In the genomic region with DNA sequence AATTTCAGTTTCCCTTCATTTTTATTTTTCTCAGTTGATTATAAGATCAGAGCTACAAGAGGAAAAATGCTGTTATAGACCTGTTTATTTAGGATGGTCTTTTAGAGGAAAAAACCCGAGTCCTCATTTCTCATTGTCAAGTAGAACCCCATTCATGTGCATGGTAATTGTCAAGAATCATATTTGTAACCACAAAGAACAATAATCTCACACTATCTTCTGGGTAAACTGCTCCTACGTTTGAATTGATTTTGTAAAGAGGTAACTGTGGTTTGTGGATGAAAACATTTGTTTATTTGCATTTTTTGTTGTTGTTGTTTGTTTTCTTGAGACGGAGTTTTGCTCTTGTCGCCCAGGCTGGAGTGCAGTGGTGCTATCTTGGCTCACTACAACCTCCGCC, we compare ENCODE assay signal across 22 cellular contexts. TPM values are rescaled to one million over a fixed set of nuclear protein-coding genes. Genes with fewer than 3 reads are reported as not detected.
DNase-seq lines count a peak whose midpoint lies in the region; ATAC-seq and TF ChIP-seq lines count a peak whose summit lies in the region.
"Had no signal": no experiment of that assay in that cellular context is flagged by ENCODE, and none has a peak within 500 bp of the region (broad histone marks: within the 10 kb centered on the region; RNA-seq: fewer than 3 reads in every experiment).

No MANE protein-coding gene starts in this region.

- no peak overlapping the region for H2AFZ ChIP-seq in Karpas-422 (ENCODE audit: low read length)

- H3K9me3 ChIP-seq in Karpas-422 (ENCODE audit: low read length) = no peaks in the 10 kb centered on the region
- H3K9me3 ChIP-seq: BLaER1 had no signal

- no peak overlapping the region for H3K4me3 ChIP-seq in Karpas-422 (ENCODE audit: low read length)
- H3K4me3 ChIP-seq: BLaER1, SK-N-MC had no signal

- H3K27ac Mint-ChIP-seq in activated T-cell treated with anti-CD3 and anti-CD28 coated beads, Interleukin-2, amount 50 U/mL, for 72 hours = peak overlapping the region; percentile 90
- H3K27ac Mint-ChIP-seq in T-helper 1 cell treated with Interleukin-12 subunit alpha and Interleukin-12 subunit beta and Interleukin-4 antibody, amounts not matched to agents 30 μg/mL and 1 μg/mL, for 36 hours = peak overlapping the region; percentile 76
- H3K27ac Mint-ChIP-seq in effector memory CD8-positive, alpha-beta T cell = peak overlapping the region in 1 of 2 donors; percentile 70
- H3K27ac Mint-ChIP-seq in progenitor cell of endocrine pancreas = peak overlapping the region; percentile 58

- peaks cover 0 to 1% of the 10 kb centered on the region in 2 donors for H3K36me3 Mint-ChIP-seq in activated T-cell treated with anti-CD3 and anti-CD28 coated beads, Interleukin-2, amount 50 U/mL, for 72 hours (ENCODE audit: insufficient read depth in 2 of 2)
- peaks cover 5% of the 10 kb centered on the region for H3K36me3 Mint-ChIP-seq in T-helper 1 cell treated with Interleukin-12 subunit alpha and Interleukin-12 subunit beta and Interleukin-4 antibody, amounts not matched to agents 30 μg/mL and 1 μg/mL, for 36 hours (ENCODE audit: low read depth)
- H3K36me3 Mint-ChIP-seq in effector memory CD8-positive, alpha-beta T cell (ENCODE audit: insufficient read depth) = peaks cover 10% of the 10 kb centered on the region
- peaks cover 4% of the 10 kb centered on the region for H3K36me3 Mint-ChIP-seq in progenitor cell of endocrine pancreas (ENCODE audit: insufficient read depth)
- H3K36me3 Mint-ChIP-seq: CD4-positive, alpha-beta memory T cell had no signal

- no peak overlapping the region for H3K27ac ChIP-seq in Karpas-422 (ENCODE audit: low read length)
- H3K27ac ChIP-seq: BLaER1, SK-N-MC had no signal

- H3K27me3 ChIP-seq in Karpas-422 (ENCODE audit: low read length) = no peaks in the 10 kb centered on the region
- H3K27me3 ChIP-seq: BLaER1 had no signal

- H3K4me2 ChIP-seq in Karpas-422 (ENCODE audit: low read depth, low read length, poor library complexity, severe bottlenecking) = no peak overlapping the region
- H3K4me2 ChIP-seq: BLaER1 had no signal

- H4K20me1 ChIP-seq in Karpas-422 (ENCODE audit: insufficient read depth, low read depth, low read length) = peaks cover 9% of the 10 kb centered on the region

- peak overlapping the region in 1 of 2 donors; percentile 80 for H3K4me3 Mint-ChIP-seq in activated T-cell treated with anti-CD3 and anti-CD28 coated beads, Interleukin-2, amount 50 U/mL, for 72 hours
- peak overlapping the region; percentile 52 for H3K4me3 Mint-ChIP-seq in T-helper 1 cell treated with Interleukin-12 subunit alpha and Interleukin-12 subunit beta and Interleukin-4 antibody, amounts not matched to agents 30 μg/mL and 1 μg/mL, for 36 hours
- peak overlapping the region; percentile 13 to 15 for H3K4me3 Mint-ChIP-seq in effector memory CD8-positive, alpha-beta T cell
- H3K4me3 Mint-ChIP-seq in progenitor cell of endocrine pancreas (ENCODE audit: low read depth) = no peak overlapping the region
- H3K4me3 Mint-ChIP-seq: CD4-positive, alpha-beta memory T cell; IgD-negative memory B cell had no signal

- no peak for DNase-seq in activated T-cell treated with anti-CD3 and anti-CD28 coated beads, Interleukin-2, amount 50 U/mL, for 72 hours
- DNase-seq in activated T-cell treated with anti-CD3 and anti-CD28 coated beads, Interleukin-2, amount 50 U/mL, for 48 hours = no peak
- no peak for DNase-seq in effector memory CD8-positive, alpha-beta T cell
- DNase-seq in progenitor cell of endocrine pancreas (ENCODE audit: low spot score, unreplicated experiment) = no peak
- DNase-seq in Karpas-422 = no peak
- DNase-seq: Calu3; CD4-positive, alpha-beta memory T cell; EL; HCEC 1CT; MM.1S; NCI-H1092 treated with DMSO at 0.1 percent for 48 hours; NCI-H1694; NCI-H2227 treated with DMSO at 0.1 percent for 48 hours; NCI-H510A treated with DMSO at 0.1 percent for 48 hours; NCI-H774; SHP77 had no signal

- no peak for ATAC-seq in activated T-cell treated with anti-CD3 and anti-CD28 coated beads, Interleukin-2, amount 50 U/mL, for 72 hours (replicated peaks in 1 of 2)
- ATAC-seq in effector memory CD8-positive, alpha-beta T cell (replicated peaks) = peak; percentile 67
- ATAC-seq in HG03045 (IDR thresholded peaks at IDR 0.05; ENCODE audit: unreplicated experiment) = no peak
- no peak for ATAC-seq in GM18511 (IDR thresholded peaks at IDR 0.05; ENCODE audit: unreplicated experiment)

- no peak for TF ChIP-seq CTCF in progenitor cell of endocrine pancreas (IDR thresholded peaks at IDR 0.05; ENCODE audit: unreplicated experiment)

- H3K9me2 ChIP-seq in Karpas-422 (replicated peaks; ENCODE audit: insufficient read depth, low read length) = no peaks in the 10 kb centered on the region

- no peaks in the 10 kb centered on the region for H3K9me3 Mint-ChIP-seq in activated T-cell treated with anti-CD3 and anti-CD28 coated beads, Interleukin-2, amount 50 U/mL, for 72 hours
- no peaks in the 10 kb centered on the region for H3K9me3 Mint-ChIP-seq in T-helper 1 cell treated with Interleukin-12 subunit alpha and Interleukin-12 subunit beta and Interleukin-4 antibody, amounts not matched to agents 30 μg/mL and 1 μg/mL, for 36 hours
- H3K9me3 Mint-ChIP-seq in effector memory CD8-positive, alpha-beta T cell = no peaks in the 10 kb centered on the region
- H3K9me3 Mint-ChIP-seq in progenitor cell of endocrine pancreas (ENCODE audit: low read depth) = peaks cover 5% of the 10 kb centered on the region
- H3K9me3 Mint-ChIP-seq: CD4-positive, alpha-beta memory T cell; IgD-negative memory B cell had no signal

- H3K27me3 Mint-ChIP-seq in activated T-cell treated with anti-CD3 and anti-CD28 coated beads, Interleukin-2, amount 50 U/mL, for 72 hours (ENCODE audit: low read depth) = no peaks in the 10 kb centered on the region
- H3K27me3 Mint-ChIP-seq in T-helper 1 cell treated with Interleukin-12 subunit alpha and Interleukin-12 subunit beta and Interleukin-4 antibody, amounts not matched to agents 30 μg/mL and 1 μg/mL, for 36 hours (ENCODE audit: low read depth) = no peaks in the 10 kb centered on the region
- no peaks in the 10 kb centered on the region for H3K27me3 Mint-ChIP-seq in effector memory CD8-positive, alpha-beta T cell
- H3K27me3 Mint-ChIP-seq in progenitor cell of endocrine pancreas = no peaks in the 10 kb centered on the region
- H3K27me3 Mint-ChIP-seq: CD4-positive, alpha-beta memory T cell; IgD-negative memory B cell had no signal

- no peak overlapping the region for H3K9ac ChIP-seq in Karpas-422 (ENCODE audit: low read length)
- H3K9ac ChIP-seq: BLaER1 had no signal

- no peaks in the 10 kb centered on the region for H3K36me3 ChIP-seq in Karpas-422 (ENCODE audit: insufficient read depth, low read length)
- H3K36me3 ChIP-seq: BLaER1 had no signal

- H3K79me2 ChIP-seq in Karpas-422 (ENCODE audit: low read length) = no peaks in the 10 kb centered on the region

- no peaks in the 10 kb centered on the region for H3K4me1 ChIP-seq in Karpas-422 (ENCODE audit: low read length)

- H3K4me1 Mint-ChIP-seq in activated T-cell treated with anti-CD3 and anti-CD28 coated beads, Interleukin-2, amount 50 U/mL, for 72 hours (ENCODE audit: low read depth) = peaks cover 19% of the 10 kb centered on the region
- H3K4me1 Mint-ChIP-seq in T-helper 1 cell treated with Interleukin-12 subunit alpha and Interleukin-12 subunit beta and Interleukin-4 antibody, amounts not matched to agents 30 μg/mL and 1 μg/mL, for 36 hours (ENCODE audit: low read depth) = peaks cover 26% of the 10 kb centered on the region
- H3K4me1 Mint-ChIP-seq in effector memory CD8-positive, alpha-beta T cell (ENCODE audit: low read depth in 2 of 2) = peaks cover 14 to 29% of the 10 kb centered on the region in 2 donors
- H3K4me1 Mint-ChIP-seq in progenitor cell of endocrine pancreas (ENCODE audit: low read depth) = peaks cover 26% of the 10 kb centered on the region

RNA-seq across cellular contexts. Expression of a gene that starts 23.8 kb away (rescaled TPM):
- total RNA-seq in activated T-cell treated with anti-CD3 and anti-CD28 coated beads, Interleukin-2, amount 50 U/mL, for 72 hours = 10 to 100 TPM; 13.6 to 21.3 TPM
- total RNA-seq in progenitor cell of endocrine pancreas = 68.9 and 70.3 TPM in 2 replicates
- total RNA-seq in Karpas-422 (2014; rRNA removed; shearing (Covaris generic); ENCODE audit: low replicate concordance) = 5.4 and 7.3 TPM in 2 replicates
